In genomic region chr2:10777111-10777841, GRCh38 we compare ENCODE assay signal across 12 cellular contexts. TPM values are rescaled to one million over a fixed set of nuclear protein-coding genes. Genes with fewer than 3 reads are reported as not detected.
DNase-seq lines count a peak whose midpoint lies in the region; ATAC-seq, FAIRE-seq and TF ChIP-seq lines count a peak whose summit lies in the region.
"Had no signal": no experiment of that assay in that cellular context is flagged by ENCODE, and none has a peak within 500 bp of the region (broad histone marks: within the 10 kb centered on the region; RNA-seq: fewer than 3 reads in every experiment).

No MANE protein-coding gene starts in this region.

- DNase-seq in GM23338 (ENCODE audit: low spot score) (no peak), endodermal cell (peak; percentile 35), sciatic nerve (ENCODE audit: low spot score) (peak; percentile 32), GM12891 (ENCODE audit: insufficient read length, low spot score) (no peak), immature natural killer cell (no peak)
- no peak for DNase-seq in stimulated activated CD4-positive, alpha-beta T cell treated with anti-CD3 and anti-CD28 coated beads, Interleukin-2, amount 100 ng/mL, for 48 hours
- DNase-seq: EL; NCI-H2227 treated with DMSO at 0.1 percent for 48 hours; NCI-H526; NK-92 treated with Interleukin-12 subunit alpha and Interleukin-12 subunit beta, amount 100 ng/mL, for 24 hours had no signal

- peak overlapping the region; percentile 59 for H3K27ac ChIP-seq in 22Rv1
- 0 out of 2 replicates have a peak overlapping the region, but pooled peaks have one; percentile 59 for H3K27ac ChIP-seq in GM23338 (ENCODE audit: low read depth)
- no peak overlapping the region for H3K27ac ChIP-seq in endodermal cell (ENCODE audit: low read depth, low read length)

- WGBS in endodermal cell (ENCODE audit: insufficient coverage in 1 of 2, insufficient read length in 1 of 2), 2 experiments: 97% methylated on average over 5 to 26 of the region's 26 CpGs

- no peaks in the 10 kb centered on the region for H3K9me2 ChIP-seq in GM23338 (ENCODE audit: insufficient read depth)

- no peaks in the 10 kb centered on the region; the same call in 1 of the 2 replicates for H3K79me2 ChIP-seq in GM23338 (replicated peaks; ENCODE audit: insufficient read depth)

- H3K9me3 Mint-ChIP-seq in GM23338 (no peaks in the 10 kb centered on the region), endodermal cell (no peaks in the 10 kb centered on the region), immature natural killer cell (no peaks in the 10 kb centered on the region)

- no peak overlapping the region for H3K9ac ChIP-seq in endodermal cell (ENCODE audit: extremely low read depth, low read length, poor library complexity, severe bottlenecking)

- intact Hi-C loops in sciatic nerve (cut with DNase I): no loop called here

- no peak overlapping the region for H2AFZ ChIP-seq in GM23338

- H4K20me1 ChIP-seq in GM23338 (replicated peaks; ENCODE audit: insufficient read depth): peaks cover 13% of the 10 kb centered on the region

- peak overlapping the region; percentile 74; the same call in 1 of the 2 replicates for H3K27ac Mint-ChIP-seq in GM23338
- no peak overlapping the region for H3K27ac Mint-ChIP-seq in endodermal cell
- H3K27ac Mint-ChIP-seq in immature natural killer cell: no peak overlapping the region

- no peak overlapping the region for H3K4me2 ChIP-seq in GM23338

- peaks cover 7% of the 10 kb centered on the region for H3K27me3 Mint-ChIP-seq in GM23338 (ENCODE audit: insufficient read depth, low read depth, poor library complexity)
- no peaks in the 10 kb centered on the region for H3K27me3 Mint-ChIP-seq in endodermal cell (ENCODE audit: insufficient read depth)
- peaks cover 0 to 1% (median 0%) of the 10 kb centered on the region in 3 donors for H3K27me3 Mint-ChIP-seq in immature natural killer cell (ENCODE audit: low read depth in 3 of 3)

- no peaks in the 10 kb centered on the region for H3K9me3 ChIP-seq in endodermal cell (ENCODE audit: control insufficient read depth, low read length)

- H3K4me1 ChIP-seq in GM23338 (ENCODE audit: insufficient read depth) (peaks cover 5% of the 10 kb centered on the region; the same call in 1 of the 2 replicates), endodermal cell (ENCODE audit: control insufficient read depth, insufficient read depth, low read length) (no peaks in the 10 kb centered on the region)

- no peak for ATAC-seq in GM23338
- ATAC-seq in sciatic nerve: no peak

- H3K36me3 Mint-ChIP-seq in GM23338 (ENCODE audit: low read depth): peaks cover 28% of the 10 kb centered on the region
- H3K36me3 Mint-ChIP-seq in endodermal cell (ENCODE audit: low read depth): peaks cover 30% of the 10 kb centered on the region
- H3K36me3 Mint-ChIP-seq in immature natural killer cell: peaks cover 0 to 14% (median 3%) of the 10 kb centered on the region in 3 donors

- no peak for TF ChIP-seq POLR2A in GM12891 (IDR thresholded peaks at IDR 0.05; ENCODE audit: low read depth, low read length)

- H3K36me3 ChIP-seq in GM23338 (ENCODE audit: insufficient read depth) (peaks cover 11% of the 10 kb centered on the region), endodermal cell (ENCODE audit: control insufficient read depth, insufficient read depth, low read length) (peaks cover 39% of the 10 kb centered on the region)

- no peak for FAIRE-seq in GM12891 (lab: Jason Lieb, UNC)
- FAIRE-seq: HTR-8/SVneo had no signal

- H3K4me3 ChIP-seq in GM23338 (no peak overlapping the region), endodermal cell (ENCODE audit: low read length) (no peak overlapping the region)

- H3K27me3 ChIP-seq in GM23338 (ENCODE audit: insufficient read depth) (no peaks in the 10 kb centered on the region), endodermal cell (ENCODE audit: control insufficient read depth, insufficient read depth, low read length, poor library complexity, severe bottlenecking) (no peaks in the 10 kb centered on the region)

- H3K4me3 Mint-ChIP-seq in GM23338 (no peak overlapping the region), endodermal cell (no peak overlapping the region), immature natural killer cell (no peak overlapping the region)

- H3K4me1 Mint-ChIP-seq in GM23338 (peaks cover 4% of the 10 kb centered on the region; the same call in 2 of the 3 replicates), endodermal cell (no peaks in the 10 kb centered on the region), immature natural killer cell (no peaks in the 10 kb centered on the region)

- TF ChIP-seq CTCF in 22Rv1 (IDR thresholded peaks at IDR 0.05) (no peak), GM23338 (conservative IDR thresholded peaks at IDR 0.05; ENCODE audit: low read depth in 2 of 2) (no peak), endodermal cell (conservative IDR thresholded peaks at IDR 0.05) (no peak)

- 0 out of 2 replicates have a peak, but pooled peaks cover 4% of the 10 kb centered on the region for H3F3A ChIP-seq in GM23338 (replicated peaks; ENCODE audit: low read depth)

TF ChIP-seq in GM23338, 12 proteins besides CTCF, POLR2A, EP300 and RAD21:
- TF ChIP-seq EZH2 (IDR thresholded peaks at IDR 0.05; ENCODE audit: low read depth, unreplicated experiment) (no peak), NANOG (IDR thresholded peaks at IDR 0.05; ENCODE audit: borderline replicate concordance) (no peak), POLR2AphosphoS5 (IDR thresholded peaks at IDR 0.05; ENCODE audit: low read depth) (no peak), EZH2phosphoT487 (IDR thresholded peaks at IDR 0.05; ENCODE audit: unreplicated experiment) (no peak)

TF ChIP-seq in GM12891, 5 proteins besides CTCF, POLR2A, EP300 and RAD21:
- TF ChIP-seq TAF1 (IDR thresholded peaks at IDR 0.05; ENCODE audit: low read depth, low read length) (no peak), SPI1 (IDR thresholded peaks at IDR 0.05; ENCODE audit: low read depth, low read length) (no peak), POU2F2 (IDR thresholded peaks at IDR 0.05; ENCODE audit: low read depth, low read length) (no peak), PAX5 (IDR thresholded peaks at IDR 0.05; ENCODE audit: insufficient read depth, low read length, severe bottlenecking) (no peak), POLR2AphosphoS5 (IDR thresholded peaks at IDR 0.05; ENCODE audit: low read depth, low read length) (no peak)

RNA-seq across cellular contexts. Expression of gene PDIA6, which starts 35.3 kb away (rescaled TPM):
- 374 and 382 TPM in 2 replicates for total RNA-seq in GM23338 (2014; rRNA removed; shearing (Covaris generic))
- polyA plus RNA-seq in GM23338 (2016; fragmentation: Nextera tagmentation; extraction: Ambion mirVana) (284 and 331 TPM in 2 replicates), immature natural killer cell (100 to 1,000 TPM; 216 to 424 (median 229) TPM)
- total RNA-seq in endodermal cell (100 to 1,000 TPM; 402 to 408 TPM), sciatic nerve (95.4 TPM)
- 325 TPM for polyA plus RNA-seq in endodermal cell (2013, experiment 1 of 2)
- 329 TPM for polyA plus RNA-seq in endodermal cell (2013, experiment 2 of 2)
- 141 TPM for polyA plus RNA-seq in GM12891 (2012; ENCODE audit: low read depth, missing spikeins)

RNA-seq across cellular contexts. Expression of gene ATP6V1C2, which starts 55.8 kb away (rescaled TPM):
- 0.14 and 0.35 TPM in 2 replicates for total RNA-seq in GM23338 (2014; rRNA removed; shearing (Covaris generic))
- 1.5 and 2.1 TPM in 2 replicates for polyA plus RNA-seq in GM23338 (2016; fragmentation: Nextera tagmentation; extraction: Ambion mirVana)
- under 1 TPM; 0.26 to 0.73 TPM for total RNA-seq in endodermal cell
- polyA plus RNA-seq in endodermal cell (2013, experiment 1 of 2): 0.07 TPM
- 0.29 TPM for polyA plus RNA-seq in endodermal cell (2013, experiment 2 of 2)
- 0.62 TPM for total RNA-seq in sciatic nerve
- polyA plus RNA-seq in GM12891 (2012; ENCODE audit: low read depth, missing spikeins): 1.5 TPM
- polyA plus RNA-seq in immature natural killer cell: under 1 TPM in 2 of 3 donors, not detected in 1; 0.26 TPM

Comparison
In these comparisons a context has a peak if more than half of its experiments do, and no peak if none do; other contexts are left out.
1. DNase-seq: peak in endodermal cell (single experiment) and sciatic nerve (single experiment); none in GM23338 (single experiment), GM12891 (single experiment), immature natural killer cell (0 of 3) and stimulated activated CD4-positive, alpha-beta T cell treated with anti-CD3 and anti-CD28 coated beads, Interleukin-2, amount 100 ng/mL, for 48 hours (0 of 2).